Comparison of ENCODE assay signal across 17 cellular contexts in genomic region chr6:133590196-133590595, GRCh38.
A peak's percentile ranks its signal among the peaks of the same experiment; 100 is the strongest.
DNase-seq lines count a peak whose midpoint lies in the region; ATAC-seq and TF ChIP-seq lines count a peak whose summit lies in the region.
"Had no signal": no experiment of that assay in that cellular context is flagged by ENCODE, and none has a peak within 500 bp of the region (broad histone marks: within the 10 kb centered on the region; RNA-seq: fewer than 3 reads in every experiment).

No MANE protein-coding gene starts in this region.

- H3K4me1 Mint-ChIP-seq in activated T-helper 2 cell treated with anti-CD3 and anti-CD28 coated beads, Interferon-gamma antibody, Interleukin-2, Interleukin-4, amounts not matched to agents 10 μg/mL and 5 μg/mL and 100 μg/mL, durations not matched to agents 14 hours and 24 hours and 36 hours (ENCODE audit: low read depth) = no peaks in the 10 kb centered on the region
- H3K4me1 Mint-ChIP-seq: B cell; CD4-positive, alpha-beta memory T cell; IgD-negative memory B cell had no signal

- H3K4me3 ChIP-seq in ACC112 (ENCODE audit: low read depth, low read length) = no peak overlapping the region

- H3K27me3 Mint-ChIP-seq in activated T-helper 2 cell treated with anti-CD3 and anti-CD28 coated beads, Interferon-gamma antibody, Interleukin-2, Interleukin-4, amounts not matched to agents 10 μg/mL and 5 μg/mL and 100 μg/mL, durations not matched to agents 14 hours and 24 hours and 36 hours (ENCODE audit: low read depth) = no peaks in the 10 kb centered on the region
- H3K27me3 Mint-ChIP-seq: IgD-negative memory B cell had no signal

- no peak overlapping the region for H3K27ac Mint-ChIP-seq in activated T-helper 2 cell treated with anti-CD3 and anti-CD28 coated beads, Interferon-gamma antibody, Interleukin-2, Interleukin-4, amounts not matched to agents 10 μg/mL and 5 μg/mL and 100 μg/mL, durations not matched to agents 14 hours and 24 hours and 36 hours
- H3K27ac Mint-ChIP-seq: B cell, IgD-negative memory B cell had no signal

- intact Hi-C loops in activated T-helper 2 cell treated with anti-CD3 and anti-CD28 coated beads, Interferon-gamma antibody, Interleukin-2, Interleukin-4, amounts not matched to agents 10 μg/mL and 5 μg/mL and 100 μg/mL, durations not matched to agents 14 hours and 24 hours and 36 hours (cut with micrococcal nuclease) = no loop called here

- H3K27ac ChIP-seq in ACC112 (ENCODE audit: low read depth, low read length) = peak overlapping the region; percentile 64

- ATAC-seq in HG03457 (IDR thresholded peaks at IDR 0.05; ENCODE audit: unreplicated experiment) = no peak

- CTCF ChIA-PET in HEK293T (lab: Yijun Ruan, JAX) = no interaction called here

- no peaks in the 10 kb centered on the region for H3K79me2 ChIP-seq in ACC112 (ENCODE audit: control insufficient read depth, insufficient read depth, low read length, unreplicated experiment)

- H2AFZ ChIP-seq in ACC112 (ENCODE audit: low read length, unreplicated experiment) = no peak overlapping the region

- H3K4me3 Mint-ChIP-seq in activated T-helper 2 cell treated with anti-CD3 and anti-CD28 coated beads, Interferon-gamma antibody, Interleukin-2, Interleukin-4, amounts not matched to agents 10 μg/mL and 5 μg/mL and 100 μg/mL, durations not matched to agents 14 hours and 24 hours and 36 hours (ENCODE audit: low read depth) = no peak overlapping the region
- H3K4me3 Mint-ChIP-seq: B cell; CD4-positive, alpha-beta memory T cell; IgD-negative memory B cell had no signal

- H3K27me3 ChIP-seq in ACC112 (ENCODE audit: insufficient read depth, low read length) = no peaks in the 10 kb centered on the region

- H3K4me1 ChIP-seq in ACC112 (ENCODE audit: control insufficient read depth, insufficient read depth, low read length, unreplicated experiment) = peaks cover 38% of the 10 kb centered on the region

- POLR2A ChIA-PET in HEK293T (lab: Yijun Ruan, JAX) = no interaction called here

- no peaks in the 10 kb centered on the region for H3K36me3 ChIP-seq in ACC112 (ENCODE audit: insufficient read depth, low read length)

- H3K9me3 Mint-ChIP-seq in activated T-helper 2 cell treated with anti-CD3 and anti-CD28 coated beads, Interferon-gamma antibody, Interleukin-2, Interleukin-4, amounts not matched to agents 10 μg/mL and 5 μg/mL and 100 μg/mL, durations not matched to agents 14 hours and 24 hours and 36 hours = no peaks in the 10 kb centered on the region
- H3K9me3 Mint-ChIP-seq: CD4-positive, alpha-beta memory T cell; IgD-negative memory B cell had no signal

- no peaks in the 10 kb centered on the region for H3K36me3 Mint-ChIP-seq in activated T-helper 2 cell treated with anti-CD3 and anti-CD28 coated beads, Interferon-gamma antibody, Interleukin-2, Interleukin-4, amounts not matched to agents 10 μg/mL and 5 μg/mL and 100 μg/mL, durations not matched to agents 14 hours and 24 hours and 36 hours (ENCODE audit: low read depth)
- H3K36me3 Mint-ChIP-seq: CD4-positive, alpha-beta memory T cell; IgD-negative memory B cell had no signal

- DNase-seq in HEK293T (ENCODE audit: extremely low spot score) = no peak
- peak; percentile 44 for DNase-seq in amniotic epithelial cell (ENCODE audit: low read depth)
- DNase-seq in kidney tubule cell (ENCODE audit: low spot score) = peak; percentile 64
- DNase-seq in activated T-helper 2 cell treated with anti-CD3 and anti-CD28 coated beads, Interferon-gamma antibody, Interleukin-2, Interleukin-4, amounts not matched to agents 10 μg/mL and 5 μg/mL and 100 μg/mL, durations not matched to agents 14 hours and 24 hours and 36 hours (ENCODE audit: low spot score) = no peak
- no peak for DNase-seq in COLO668 (lab: John Stamatoyannopoulos, UW; ENCODE audit: unreplicated experiment)
- no peak for DNase-seq in Ammon's horn (ENCODE audit: low spot score)
- DNase-seq: ACHN; CD4-positive, alpha-beta memory T cell; NCI-H1436 treated with DMSO at 0.1 percent for 48 hours; NCI-H2081; NCI-H2227 treated with DMSO at 0.1 percent for 48 hours; NCI-H526 treated with DMSO at 0.1 percent for 48 hours; SHP77 had no signal

TF ChIP-seq in HEK293T, 16 proteins besides CTCF, POLR2A, EP300 and RAD21:
- no peak for TF ChIP-seq FOXM1 (IDR thresholded peaks at IDR 0.05; ENCODE audit: borderline replicate concordance)
- TF ChIP-seq, protein P1, sequence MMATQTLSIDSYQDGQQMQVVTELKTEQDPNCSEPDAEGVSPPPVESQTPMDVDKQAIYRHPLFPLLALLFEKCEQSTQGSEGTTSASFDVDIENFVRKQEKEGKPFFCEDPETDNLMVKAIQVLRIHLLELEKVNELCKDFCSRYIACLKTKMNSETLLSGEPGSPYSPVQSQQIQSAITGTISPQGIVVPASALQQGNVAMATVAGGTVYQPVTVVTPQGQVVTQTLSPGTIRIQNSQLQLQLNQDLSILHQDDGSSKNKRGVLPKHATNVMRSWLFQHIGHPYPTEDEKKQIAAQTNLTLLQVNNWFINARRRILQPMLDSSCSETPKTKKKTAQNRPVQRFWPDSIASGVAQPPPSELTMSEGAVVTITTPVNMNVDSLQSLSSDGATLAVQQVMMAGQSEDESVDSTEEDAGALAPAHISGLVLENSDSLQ (IDR thresholded peaks at IDR 0.05) = peak; percentile 43
TF ChIP-seq in HEK293T: peak in this region for 1.

Comparison
In these comparisons a context has a peak if more than half of its experiments do, and no peak if none do; other contexts are left out.
1. DNase-seq: peak in amniotic epithelial cell (single experiment) and kidney tubule cell (single experiment); none in HEK293T (single experiment), activated T-helper 2 cell treated with anti-CD3 and anti-CD28 coated beads, Interferon-gamma antibody, Interleukin-2, Interleukin-4, amounts not matched to agents 10 μg/mL and 5 μg/mL and 100 μg/mL, durations not matched to agents 14 hours and 24 hours and 36 hours (single experiment), COLO668 (single experiment) and Ammon's horn (single experiment).